ENCODE assay signal across 12 cellular contexts in genomic region chr11:3162410-3163240, GRCh38. TPM values are rescaled to one million over a fixed set of nuclear protein-coding genes. Genes with fewer than 3 reads are reported as not detected.
DNase-seq lines count a peak whose midpoint lies in the region; ATAC-seq, FAIRE-seq and TF ChIP-seq lines count a peak whose summit lies in the region.
"Had no signal": no experiment of that assay in that cellular context is flagged by ENCODE, and none has a peak within 500 bp of the region (broad histone marks: within the 10 kb centered on the region; RNA-seq: fewer than 3 reads in every experiment).

No MANE protein-coding gene starts in this region.

- peak in 1 of 5 donors; percentile 34 for DNase-seq in CD8-positive, alpha-beta memory T cell
- DNase-seq in activated naive CD8-positive, alpha-beta T cell treated with anti-CD3 and anti-CD28 coated beads, Interleukin-2, amount 10 ng/mL, durations not matched to agents 7 days and 5 days: peak; percentile 30
- DNase-seq in kidney (peak; percentile 62), sigmoid colon (no peak), NCI-H774 (lab: John Stamatoyannopoulos, UW) (no peak), HEK293T (ENCODE audit: extremely low spot score) (no peak), HTR-8/SVneo (ENCODE audit: insufficient read length, low spot score) (no peak)
- no peak for DNase-seq in NK-92 treated with Interleukin-12 subunit alpha and Interleukin-12 subunit beta, amount 100 ng/mL, for 24 hours (lab: John Stamatoyannopoulos, UW)
- DNase-seq: DMS153 had no signal

- no peaks in the 10 kb centered on the region for H3K36me3 ChIP-seq in CD8-positive, alpha-beta memory T cell (ENCODE audit: insufficient read depth, low read length)
- no peaks in the 10 kb centered on the region for H3K36me3 ChIP-seq in kidney (ENCODE audit: control insufficient read depth in 1 of 2, insufficient read depth in 2 of 2, low read length in 2 of 2)
- no peaks in the 10 kb centered on the region for H3K36me3 ChIP-seq in sigmoid colon

- TF ChIP-seq CTCF in kidney (IDR thresholded peaks at IDR 0.05; ENCODE audit: borderline replicate concordance, extremely low read depth, insufficient read depth) (no peak), sigmoid colon (IDR thresholded peaks at IDR 0.05) (no peak)

- 85 to 90% methylated on average over 21 of the region's 21 CpGs for WGBS in sigmoid colon, 2 donors

- H3K9ac ChIP-seq in kidney (ENCODE audit: low read length in 2 of 2): no peak overlapping the region

- FAIRE-seq in kidney (lab: Jason Lieb, UNC): no peak
- no peak for FAIRE-seq in HTR-8/SVneo (lab: Jason Lieb, UNC)
- FAIRE-seq: endometrium had no signal

- H3K4me1 ChIP-seq in CD8-positive, alpha-beta memory T cell (ENCODE audit: insufficient read depth, low read length): peaks cover 21% of the 10 kb centered on the region
- H3K4me1 ChIP-seq in kidney (ENCODE audit: control insufficient read depth in 1 of 2, insufficient read depth in 1 of 2, low read depth in 1 of 2, low read length in 2 of 2): peaks cover 21 to 35% of the 10 kb centered on the region in 2 donors
- peaks cover 0 to 74% (median 71%) of the 10 kb centered on the region in 4 donors for H3K4me1 ChIP-seq in sigmoid colon

- no peak overlapping the region for H3K27ac Mint-ChIP-seq in CD8-positive, alpha-beta memory T cell
- H3K27ac Mint-ChIP-seq in activated naive CD8-positive, alpha-beta T cell treated with anti-CD3 and anti-CD28 coated beads, Interleukin-2, amount 10 ng/mL, durations not matched to agents 7 days and 5 days: no peak overlapping the region
- H3K27ac Mint-ChIP-seq: T-helper 2 cell treated with Interferon-gamma antibody and Interleukin-4, amounts not matched to agents 5 μg/mL and 100 μg/mL, for 36 hours had no signal

- intact Hi-C loops in kidney (cut with DNase I): no loop called here
- intact Hi-C loops in sigmoid colon (cut with DNase I): loop anchor here (5.0 to 10.0 kb wide), 3 partner anchors 105 to 768 kb away; partner anchors contain the start of gene CARS1

- H3K9me3 ChIP-seq in CD8-positive, alpha-beta memory T cell (ENCODE audit: low read length): no peaks in the 10 kb centered on the region
- H3K9me3 ChIP-seq in kidney (ENCODE audit: control insufficient read depth in 1 of 2, low read length in 2 of 2) (no peaks in the 10 kb centered on the region), sigmoid colon (no peaks in the 10 kb centered on the region)

- H3K27me3 ChIP-seq in CD8-positive, alpha-beta memory T cell (ENCODE audit: insufficient read depth, low read length, poor library complexity, severe bottlenecking): peaks cover 3% of the 10 kb centered on the region
- no peaks in the 10 kb centered on the region for H3K27me3 ChIP-seq in sigmoid colon

- H3K9me3 Mint-ChIP-seq in CD8-positive, alpha-beta memory T cell: no peaks in the 10 kb centered on the region
- no peaks in the 10 kb centered on the region for H3K9me3 Mint-ChIP-seq in activated naive CD8-positive, alpha-beta T cell treated with anti-CD3 and anti-CD28 coated beads, Interleukin-2, amount 10 ng/mL, durations not matched to agents 7 days and 5 days
- H3K9me3 Mint-ChIP-seq: T-helper 2 cell treated with Interferon-gamma antibody and Interleukin-4, amounts not matched to agents 5 μg/mL and 100 μg/mL, for 36 hours had no signal

- peaks cover 9 to 36% (median 10%) of the 10 kb centered on the region in 3 donors for H3K4me1 Mint-ChIP-seq in CD8-positive, alpha-beta memory T cell
- peaks cover 12% of the 10 kb centered on the region for H3K4me1 Mint-ChIP-seq in activated naive CD8-positive, alpha-beta T cell treated with anti-CD3 and anti-CD28 coated beads, Interleukin-2, amount 10 ng/mL, durations not matched to agents 7 days and 5 days

- no peak for TF ChIP-seq POLR2A in sigmoid colon (IDR thresholded peaks at IDR 0.05)

- CTCF ChIA-PET in CD8-positive, alpha-beta memory T cell (lab: Charles Lee): no interaction called here
- CTCF ChIA-PET in HEK293T (lab: Yijun Ruan, JAX): no interaction called here

- H3K36me3 Mint-ChIP-seq in CD8-positive, alpha-beta memory T cell: no peaks in the 10 kb centered on the region
- peaks cover 2% of the 10 kb centered on the region for H3K36me3 Mint-ChIP-seq in activated naive CD8-positive, alpha-beta T cell treated with anti-CD3 and anti-CD28 coated beads, Interleukin-2, amount 10 ng/mL, durations not matched to agents 7 days and 5 days

- H3K4me3 Mint-ChIP-seq in CD8-positive, alpha-beta memory T cell: peak overlapping the region in 6 of 7 donors; percentile 40 to 90 (median 63)
- peak overlapping the region; percentile 22 for H3K4me3 Mint-ChIP-seq in activated naive CD8-positive, alpha-beta T cell treated with anti-CD3 and anti-CD28 coated beads, Interleukin-2, amount 10 ng/mL, durations not matched to agents 7 days and 5 days
- H3K4me3 Mint-ChIP-seq: T-helper 2 cell treated with Interferon-gamma antibody and Interleukin-4, amounts not matched to agents 5 μg/mL and 100 μg/mL, for 36 hours had no signal

- no peak overlapping the region for H3K27ac ChIP-seq in CD8-positive, alpha-beta memory T cell (ENCODE audit: low read depth, low read length)
- no peak overlapping the region for H3K27ac ChIP-seq in kidney (ENCODE audit: low read depth in 2 of 2, low read length in 2 of 2)
- H3K27ac ChIP-seq in sigmoid colon: peak overlapping the region; percentile 91 to 96 (median 92)

- peaks cover 8 to 50% of the 10 kb centered on the region in 2 donors for H3K27me3 Mint-ChIP-seq in CD8-positive, alpha-beta memory T cell
- H3K27me3 Mint-ChIP-seq in activated naive CD8-positive, alpha-beta T cell treated with anti-CD3 and anti-CD28 coated beads, Interleukin-2, amount 10 ng/mL, durations not matched to agents 7 days and 5 days: peaks cover 12% of the 10 kb centered on the region

- ATAC-seq in activated naive CD8-positive, alpha-beta T cell treated with anti-CD3 and anti-CD28 coated beads, Interleukin-2, amount 10 ng/mL, durations not matched to agents 7 days and 5 days (ENCODE audit: low read depth): no peak

- POLR2A ChIA-PET in CD8-positive, alpha-beta memory T cell (lab: Charles Lee): no interaction called here
- POLR2A ChIA-PET in activated naive CD8-positive, alpha-beta T cell treated with anti-CD3 and anti-CD28 coated beads, Interleukin-2, amount 10 ng/mL, durations not matched to agents 7 days and 5 days (lab: Charles Lee): no interaction called here
- POLR2A ChIA-PET in HEK293T (lab: Yijun Ruan, JAX): no interaction called here

- no peak for TF ChIP-seq EP300 in sigmoid colon (IDR thresholded peaks at IDR 0.05)

- H3K4me3 ChIP-seq in CD8-positive, alpha-beta memory T cell (ENCODE audit: low read length): no peak overlapping the region
- H3K4me3 ChIP-seq in kidney (ENCODE audit: low read length in 2 of 2): no peak overlapping the region
- H3K4me3 ChIP-seq in sigmoid colon: peak overlapping the region in 2 of 4 donors; percentile 68 to 96

TF ChIP-seq in HEK293T, 16 proteins besides CTCF, POLR2A, EP300 and RAD21:
- TF ChIP-seq FOXA1 (IDR thresholded peaks at IDR 0.05) (no peak), LEF1 (IDR thresholded peaks at IDR 0.05; ENCODE audit: borderline replicate concordance) (no peak), PKNOX1 (IDR thresholded peaks at IDR 0.05) (no peak), HDGF (IDR thresholded peaks at IDR 0.05; ENCODE audit: borderline replicate concordance) (no peak), ELF4 (IDR thresholded peaks at IDR 0.05) (no peak), ARNT (IDR thresholded peaks at IDR 0.05) (no peak), ZNF384 (IDR thresholded peaks at IDR 0.05) (no peak), SUZ12 (IDR thresholded peaks at IDR 0.05) (no peak), FOXK2 (IDR thresholded peaks at IDR 0.05) (no peak), L3MBTL2 (conservative IDR thresholded peaks at IDR 0.05) (no peak)

RNA-seq across cellular contexts. Expression of gene OSBPL5, which starts 2.5 kb away (rescaled TPM):
- total RNA-seq in CD8-positive, alpha-beta memory T cell: 1 to 10 TPM; 2.6 to 2.7 TPM
- polyA plus RNA-seq in CD8-positive, alpha-beta memory T cell: 8.5 TPM
- 10 to 100 TPM; 13.0 to 13.2 TPM for total RNA-seq in activated naive CD8-positive, alpha-beta T cell treated with anti-CD3 and anti-CD28 coated beads, Interleukin-2, amount 10 ng/mL, durations not matched to agents 7 days and 5 days
- total RNA-seq in kidney (63.0 TPM), sigmoid colon (10 to 100 TPM; 28.1 to 69.2 (median 46.2) TPM)
- polyA plus RNA-seq in kidney (ENCODE audit: insufficient read depth, low read depth, low replicate concordance) (8.5 TPM), sigmoid colon (10 to 100 TPM; 16.6 to 29.8 (median 18.6) TPM)

RNA-seq across cellular contexts. Expression of gene MRGPRG, which starts 56.0 kb away (rescaled TPM):
- not detected for total RNA-seq in CD8-positive, alpha-beta memory T cell
- polyA plus RNA-seq in CD8-positive, alpha-beta memory T cell: not detected
- total RNA-seq in activated naive CD8-positive, alpha-beta T cell treated with anti-CD3 and anti-CD28 coated beads, Interleukin-2, amount 10 ng/mL, durations not matched to agents 7 days and 5 days: not detected
- not detected for total RNA-seq in kidney
- polyA plus RNA-seq in kidney (ENCODE audit: insufficient read depth, low read depth, low replicate concordance): not detected
- not detected for total RNA-seq in sigmoid colon
- polyA plus RNA-seq in sigmoid colon: not detected
- total RNA-seq: NCI-H460 had no signal

Comparison
In these comparisons a context has a peak if more than half of its experiments do, and no peak if none do; other contexts are left out.
1. DNase-seq: peak in activated naive CD8-positive, alpha-beta T cell treated with anti-CD3 and anti-CD28 coated beads, Interleukin-2, amount 10 ng/mL, durations not matched to agents 7 days and 5 days (single experiment) and kidney (single experiment); none in sigmoid colon (single experiment), NCI-H774 (single experiment), HEK293T (single experiment), HTR-8/SVneo (single experiment) and NK-92 treated with Interleukin-12 subunit alpha and Interleukin-12 subunit beta, amount 100 ng/mL, for 24 hours (single experiment).
2. H3K27ac ChIP-seq: peak in sigmoid colon (4 of 4); none in CD8-positive, alpha-beta memory T cell (single experiment) and kidney (0 of 2).